ENCODE assay signal across 8 cellular contexts in genomic region chr5:110738503-110738811, GRCh38. TPM values are rescaled to one million over a fixed set of nuclear protein-coding genes. Genes with fewer than 3 reads are reported as not detected.
DNase-seq lines count a peak whose midpoint lies in the region; ATAC-seq and TF ChIP-seq lines count a peak whose summit lies in the region.

No MANE protein-coding gene starts in this region.

- H3K4me1 Mint-ChIP-seq in Calu3 (ENCODE audit: low read depth, unreplicated experiment), result peaks cover 18% of the 10 kb centered on the region

- H3K9me3 Mint-ChIP-seq in Calu3 (ENCODE audit: low read depth, unreplicated experiment), result no peaks in the 10 kb centered on the region

- peak overlapping the region; percentile 96 for H3K4me3 Mint-ChIP-seq in Calu3 (ENCODE audit: low read depth, unreplicated experiment)

- H3K27ac ChIP-seq in adrenal gland (peak overlapping the region in 2 of 5 donors; percentile 87 to 98), iPS-20b (ENCODE audit: low read length) (no peak overlapping the region), stomach (peak overlapping the region; percentile 77 to 97 (median 89))

- H3K36me3 Mint-ChIP-seq in Calu3 (ENCODE audit: insufficient read depth, unreplicated experiment), result peaks cover 25% of the 10 kb centered on the region

- intact Hi-C loops in Calu3 (cut with micrococcal nuclease; ENCODE audit: unreplicated experiment), result no loop called here
- intact Hi-C loops in adrenal gland (cut with DNase I), result no loop called here
- intact Hi-C loops in stomach (cut with DNase I; ENCODE audit: low total_unique reads), result no loop called here

- no peaks in the 10 kb centered on the region for H3K9me3 ChIP-seq in adrenal gland (replicated peaks in 1 of 3)
- no peaks in the 10 kb centered on the region for H3K9me3 ChIP-seq in iPS-20b (ENCODE audit: insufficient read depth, low read depth, low read length)
- no peaks in the 10 kb centered on the region for H3K9me3 ChIP-seq in stomach

- no peak for TF ChIP-seq EP300 in stomach (IDR thresholded peaks at IDR 0.05)

- peak overlapping the region in 3 of 4 donors; percentile 87 to 98 (median 91) for H3K4me3 ChIP-seq in adrenal gland
- peak overlapping the region; percentile 83 for H3K4me3 ChIP-seq in iPS-20b (ENCODE audit: low read length)
- H3K4me3 ChIP-seq in stomach, result peak overlapping the region; percentile 74 to 99 (median 94)

- H3K36me3 ChIP-seq in adrenal gland (replicated peaks in 1 of 2) (no peaks in the 10 kb centered on the region), iPS-20b (ENCODE audit: insufficient read depth, low read depth, low read length) (no peaks in the 10 kb centered on the region), stomach (peaks cover 0 to 2% (median 0%) of the 10 kb centered on the region in 4 donors)

- H3K27me3 ChIP-seq in adrenal gland (no peaks in the 10 kb centered on the region), iPS-20b (ENCODE audit: insufficient read depth, low read length) (0 out of 2 replicates have a peak, but pooled peaks cover 4% of the 10 kb centered on the region), stomach (no peaks in the 10 kb centered on the region)

- H3K27ac Mint-ChIP-seq in Calu3 (ENCODE audit: unreplicated experiment), result peak overlapping the region; percentile 94

- TF ChIP-seq CTCF in Calu3 (IDR thresholded peaks at IDR 0.05; ENCODE audit: unreplicated experiment) (no peak), adrenal gland (IDR thresholded peaks at IDR 0.05) (no peak), stomach (IDR thresholded peaks at IDR 0.05) (no peak)

- H3K27me3 Mint-ChIP-seq in Calu3 (ENCODE audit: unreplicated experiment), result no peaks in the 10 kb centered on the region

- ATAC-seq in GM19452 (IDR thresholded peaks at IDR 0.05; ENCODE audit: unreplicated experiment), result peak; percentile 67
- ATAC-seq in HG03432 (IDR thresholded peaks at IDR 0.05; ENCODE audit: unreplicated experiment), result peak; percentile 61

- no peak for TF ChIP-seq POLR2A in adrenal gland (IDR thresholded peaks at IDR 0.05)
- TF ChIP-seq POLR2A in stomach (IDR thresholded peaks at IDR 0.05), result no peak

- H3K4me1 ChIP-seq in adrenal gland (replicated peaks in 1 of 2) (peaks cover 4 to 15% of the 10 kb centered on the region in 2 donors), iPS-20b (ENCODE audit: insufficient read depth, low read length) (no peaks in the 10 kb centered on the region), stomach (peaks cover 6 to 38% (median 21%) of the 10 kb centered on the region in 4 donors)

- no peak for DNase-seq in Calu3
- no peak for DNase-seq in adrenal gland
- DNase-seq in stomach, result no peak
- DNase-seq in occipital lobe (lab: John Stamatoyannopoulos, UW), result no peak
- no peak for DNase-seq in COLO668 (lab: John Stamatoyannopoulos, UW; ENCODE audit: unreplicated experiment)

- CTCF ChIA-PET in Calu3 (lab: Charles Lee), result no interaction called here

- peak overlapping the region; percentile 63; the same call in 1 of the 2 replicates for H3K9ac ChIP-seq in iPS-20b (ENCODE audit: low read depth, low read length)

- WGBS in adrenal gland, 4 donors, result 0 to 1% (median 0%) methylated on average over 13 to 14 of the region's 14 CpGs
- 0 to 1% (median 0%) methylated on average over 12 to 14 of the region's 14 CpGs for WGBS in stomach, 5 donors

- TSS peak; percentile 82 for BruUV-seq in Calu3 (replicated peaks; lab: Mats Ljungman, UMichigan)

RNA-seq across cellular contexts. Expression of gene SLC25A46, which starts 0.3 kb away (rescaled TPM):
- total RNA-seq in Calu3 (2022) (51.0 and 53.4 TPM in 2 replicates), adrenal gland (10 to 100 TPM; 39.9 to 71.8 (median 53.3) TPM), stomach (100 to 1,000 TPM in 1 of 5 donors, 10 to 100 TPM in 4; 29.0 to 106 (median 38.2) TPM), occipital lobe (180 TPM)
- polyA plus RNA-seq in adrenal gland (10 to 100 TPM in 1 of 3 donors, 1 to 10 TPM in 2; 7.7 to 73.8 (median 8.8) TPM), stomach (10 to 100 TPM; 10.5 to 27.5 (median 17.9) TPM)

RNA-seq across cellular contexts. Expression of gene TMEM232, which starts 12.0 kb away (rescaled TPM):
- total RNA-seq in Calu3 (2022), result 1.6 and 2.0 TPM in 2 replicates
- 10 to 100 TPM in 1 of 8 donors, 1 to 10 TPM in 6, under 1 TPM in 1; 0.96 to 16.6 (median 5.3) TPM for total RNA-seq in adrenal gland
- polyA plus RNA-seq in adrenal gland, result 1 to 10 TPM; 1.7 to 4.5 (median 3.2) TPM
- total RNA-seq in stomach, result 1 to 10 TPM in 2 of 5 donors, not detected in 3; 6.4 to 8.8 TPM
- polyA plus RNA-seq in stomach, result 1 to 10 TPM; 1.2 to 5.2 (median 1.3) TPM
- total RNA-seq in occipital lobe, result 19.3 TPM
